In genomic region chr7:75616421-75617167, GRCh38 we compare ENCODE assay signal across 12 cellular contexts.
"Had no signal": no experiment of that assay in that cellular context is flagged by ENCODE, and none has a peak within 500 bp of the region (broad histone marks: within the 10 kb centered on the region; RNA-seq: fewer than 3 reads in every experiment).

No MANE protein-coding gene starts in this region.

- H3K27me3 Mint-ChIP-seq: activated T-helper 17 cell treated with anti-CD3 and anti-CD28 coated beads, Interleukin-2, amount 50 U/mL, for 72 hours had no signal

- H3K4me1 ChIP-seq: transverse colon had no signal

- H3K27me3 ChIP-seq: gastrocnemius medialis, right atrium auricular region, transverse colon had no signal

- H3K4me3 ChIP-seq: coronary artery, gastrocnemius medialis, right atrium auricular region, transverse colon had no signal

- H3K9me3 Mint-ChIP-seq: activated naive CD4-positive, alpha-beta T cell treated with anti-CD3 and anti-CD28 coated beads for 36 hours; activated T-helper 17 cell treated with anti-CD3 and anti-CD28 coated beads, Interleukin-2, amount 50 U/mL, for 72 hours had no signal

- H3K36me3 ChIP-seq: gastrocnemius medialis, right atrium auricular region, transverse colon had no signal

- DNase-seq: activated CD4-positive, alpha-beta T cell treated with anti-CD3 and anti-CD28 coated beads for 4 hours; activated naive CD4-positive, alpha-beta T cell treated with anti-CD3 and anti-CD28 coated beads for 36 hours; activated T-cell treated with anti-CD3 and anti-CD28 coated beads for 4 hours; effector CD8-positive, alpha-beta T cell; gastrocnemius medialis; mesendoderm; small intestine; transverse colon had no signal

- H3K27ac Mint-ChIP-seq: activated naive CD4-positive, alpha-beta T cell treated with anti-CD3 and anti-CD28 coated beads for 36 hours had no signal

- H3K27ac ChIP-seq: gastrocnemius medialis, transverse colon, VCaP had no signal

- H3K4me3 Mint-ChIP-seq: activated naive CD4-positive, alpha-beta T cell treated with anti-CD3 and anti-CD28 coated beads for 36 hours had no signal

- H3K9me3 ChIP-seq: gastrocnemius medialis, right atrium auricular region, transverse colon had no signal
